3 cellular contexts compared by ENCODE assay signal in the genomic region with DNA sequence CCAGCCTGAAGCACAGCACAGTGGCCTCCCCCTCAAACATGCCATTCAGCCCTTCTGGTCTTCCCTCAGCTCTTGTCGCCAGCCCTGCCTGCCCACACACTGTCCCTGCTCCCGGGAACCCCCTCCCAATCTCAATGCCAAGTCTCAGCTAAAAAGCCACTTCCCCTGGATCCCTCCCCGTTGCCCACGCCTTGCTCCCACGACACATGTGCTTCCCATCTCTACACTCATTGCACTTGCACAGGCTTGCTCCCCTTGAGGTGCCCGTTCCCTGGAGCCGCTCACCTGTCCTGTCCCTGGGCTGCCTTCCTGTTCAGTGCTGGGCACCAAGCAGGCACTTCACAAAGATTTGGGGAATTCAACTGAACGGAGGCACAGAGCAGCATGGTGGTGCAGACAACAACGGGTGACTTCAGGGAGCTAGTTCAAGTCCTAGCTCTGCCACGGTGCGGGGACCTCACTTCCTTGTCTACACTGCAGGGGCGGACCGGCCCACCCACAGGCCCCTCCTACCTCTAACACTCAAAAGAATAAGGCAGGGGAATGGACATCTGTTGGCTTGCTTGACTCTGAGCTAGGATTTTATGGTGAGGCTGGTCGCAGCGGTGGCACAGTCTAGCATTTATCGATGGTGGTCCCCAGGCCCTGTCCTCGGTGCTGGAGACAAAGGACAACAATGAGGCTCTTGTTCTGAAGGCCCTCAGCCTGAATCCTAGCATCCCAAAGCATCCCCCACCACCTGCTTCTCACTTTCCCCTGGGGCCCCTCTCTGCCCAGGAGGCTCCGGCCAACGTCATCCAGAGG.
A peak's percentile ranks its signal among the peaks of the same experiment; 100 is the strongest.
TF ChIP-seq lines count a peak whose summit lies in the region.

No MANE protein-coding gene starts in this region.

TF ChIP-seq in SK-N-SH, 30 proteins besides CTCF, POLR2A, EP300 and RAD21:
- TF ChIP-seq, protein P1, sequence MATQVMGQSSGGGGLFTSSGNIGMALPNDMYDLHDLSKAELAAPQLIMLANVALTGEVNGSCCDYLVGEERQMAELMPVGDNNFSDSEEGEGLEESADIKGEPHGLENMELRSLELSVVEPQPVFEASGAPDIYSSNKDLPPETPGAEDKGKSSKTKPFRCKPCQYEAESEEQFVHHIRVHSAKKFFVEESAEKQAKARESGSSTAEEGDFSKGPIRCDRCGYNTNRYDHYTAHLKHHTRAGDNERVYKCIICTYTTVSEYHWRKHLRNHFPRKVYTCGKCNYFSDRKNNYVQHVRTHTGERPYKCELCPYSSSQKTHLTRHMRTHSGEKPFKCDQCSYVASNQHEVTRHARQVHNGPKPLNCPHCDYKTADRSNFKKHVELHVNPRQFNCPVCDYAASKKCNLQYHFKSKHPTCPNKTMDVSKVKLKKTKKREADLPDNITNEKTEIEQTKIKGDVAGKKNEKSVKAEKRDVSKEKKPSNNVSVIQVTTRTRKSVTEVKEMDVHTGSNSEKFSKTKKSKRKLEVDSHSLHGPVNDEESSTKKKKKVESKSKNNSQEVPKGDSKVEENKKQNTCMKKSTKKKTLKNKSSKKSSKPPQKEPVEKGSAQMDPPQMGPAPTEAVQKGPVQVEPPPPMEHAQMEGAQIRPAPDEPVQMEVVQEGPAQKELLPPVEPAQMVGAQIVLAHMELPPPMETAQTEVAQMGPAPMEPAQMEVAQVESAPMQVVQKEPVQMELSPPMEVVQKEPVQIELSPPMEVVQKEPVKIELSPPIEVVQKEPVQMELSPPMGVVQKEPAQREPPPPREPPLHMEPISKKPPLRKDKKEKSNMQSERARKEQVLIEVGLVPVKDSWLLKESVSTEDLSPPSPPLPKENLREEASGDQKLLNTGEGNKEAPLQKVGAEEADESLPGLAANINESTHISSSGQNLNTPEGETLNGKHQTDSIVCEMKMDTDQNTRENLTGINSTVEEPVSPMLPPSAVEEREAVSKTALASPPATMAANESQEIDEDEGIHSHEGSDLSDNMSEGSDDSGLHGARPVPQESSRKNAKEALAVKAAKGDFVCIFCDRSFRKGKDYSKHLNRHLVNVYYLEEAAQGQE (IDR thresholded peaks at IDR 0.05; ENCODE audit: low read depth, low read length) = peak; percentile 45; the same call in 1 of the 2 replicates
- TF ChIP-seq TEAD4 (IDR thresholded peaks at IDR 0.05; ENCODE audit: borderline replicate concordance, insufficient read depth) = no peak

TF ChIP-seq in SK-N-SH treated with all-trans-retinoic acid at 6 μM for 48 hours, 23 proteins besides CTCF, POLR2A, EP300 and RAD21:
- TF ChIP-seq, protein P2, sequence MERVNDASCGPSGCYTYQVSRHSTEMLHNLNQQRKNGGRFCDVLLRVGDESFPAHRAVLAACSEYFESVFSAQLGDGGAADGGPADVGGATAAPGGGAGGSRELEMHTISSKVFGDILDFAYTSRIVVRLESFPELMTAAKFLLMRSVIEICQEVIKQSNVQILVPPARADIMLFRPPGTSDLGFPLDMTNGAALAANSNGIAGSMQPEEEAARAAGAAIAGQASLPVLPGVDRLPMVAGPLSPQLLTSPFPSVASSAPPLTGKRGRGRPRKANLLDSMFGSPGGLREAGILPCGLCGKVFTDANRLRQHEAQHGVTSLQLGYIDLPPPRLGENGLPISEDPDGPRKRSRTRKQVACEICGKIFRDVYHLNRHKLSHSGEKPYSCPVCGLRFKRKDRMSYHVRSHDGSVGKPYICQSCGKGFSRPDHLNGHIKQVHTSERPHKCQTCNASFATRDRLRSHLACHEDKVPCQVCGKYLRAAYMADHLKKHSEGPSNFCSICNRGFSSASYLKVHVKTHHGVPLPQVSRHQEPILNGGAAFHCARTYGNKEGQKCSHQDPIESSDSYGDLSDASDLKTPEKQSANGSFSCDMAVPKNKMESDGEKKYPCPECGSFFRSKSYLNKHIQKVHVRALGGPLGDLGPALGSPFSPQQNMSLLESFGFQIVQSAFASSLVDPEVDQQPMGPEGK (CRISPR knock-in tag; IDR thresholded peaks at IDR 0.05; ENCODE audit: borderline replicate concordance) = no peak
- TF ChIP-seq RARB (CRISPR knock-in tag; IDR thresholded peaks at IDR 0.05) = no peak
- no peak for TF ChIP-seq ZNF8 (CRISPR knock-in tag; IDR thresholded peaks at IDR 0.05)
- TF ChIP-seq, protein P3, sequence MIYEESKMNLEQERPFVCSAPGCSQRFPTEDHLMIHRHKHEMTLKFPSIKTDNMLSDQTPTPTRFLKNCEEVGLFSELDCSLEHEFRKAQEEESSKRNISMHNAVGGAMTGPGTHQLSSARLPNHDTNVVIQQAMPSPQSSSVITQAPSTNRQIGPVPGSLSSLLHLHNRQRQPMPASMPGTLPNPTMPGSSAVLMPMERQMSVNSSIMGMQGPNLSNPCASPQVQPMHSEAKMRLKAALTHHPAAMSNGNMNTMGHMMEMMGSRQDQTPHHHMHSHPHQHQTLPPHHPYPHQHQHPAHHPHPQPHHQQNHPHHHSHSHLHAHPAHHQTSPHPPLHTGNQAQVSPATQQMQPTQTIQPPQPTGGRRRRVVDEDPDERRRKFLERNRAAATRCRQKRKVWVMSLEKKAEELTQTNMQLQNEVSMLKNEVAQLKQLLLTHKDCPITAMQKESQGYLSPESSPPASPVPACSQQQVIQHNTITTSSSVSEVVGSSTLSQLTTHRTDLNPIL (CRISPR knock-in tag; IDR thresholded peaks at IDR 0.05; ENCODE audit: low read depth) = no peak
- TF ChIP-seq ARNTL (CRISPR knock-in tag; IDR thresholded peaks at IDR 0.05; ENCODE audit: borderline replicate concordance, low read depth) = no peak
- TF ChIP-seq PPARA (CRISPR knock-in tag; IDR thresholded peaks at IDR 0.05; ENCODE audit: borderline replicate concordance) = no peak
- TF ChIP-seq SNAI2 (CRISPR knock-in tag; IDR thresholded peaks at IDR 0.05) = no peak
- no peak for TF ChIP-seq ZFP30 (CRISPR knock-in tag; IDR thresholded peaks at IDR 0.05)
- TF ChIP-seq TCF4 (CRISPR knock-in tag; IDR thresholded peaks at IDR 0.05; ENCODE audit: borderline replicate concordance) = no peak
- no peak for TF ChIP-seq ZNF565 (CRISPR knock-in tag; conservative IDR thresholded peaks at IDR 0.05; ENCODE audit: low read depth)
- no peak for TF ChIP-seq TOX (CRISPR knock-in tag; IDR thresholded peaks at IDR 0.05; ENCODE audit: borderline replicate concordance)
- no peak for TF ChIP-seq ZC3H10 (CRISPR knock-in tag; IDR thresholded peaks at IDR 0.05)
- TF ChIP-seq ZFP3 (CRISPR knock-in tag; IDR thresholded peaks at IDR 0.05) = no peak
- no peak for TF ChIP-seq CSDC2 (CRISPR knock-in tag; IDR thresholded peaks at IDR 0.05)
- no peak for TF ChIP-seq ISL1 (CRISPR knock-in tag; IDR thresholded peaks at IDR 0.05)
- TF ChIP-seq, protein P4, sequence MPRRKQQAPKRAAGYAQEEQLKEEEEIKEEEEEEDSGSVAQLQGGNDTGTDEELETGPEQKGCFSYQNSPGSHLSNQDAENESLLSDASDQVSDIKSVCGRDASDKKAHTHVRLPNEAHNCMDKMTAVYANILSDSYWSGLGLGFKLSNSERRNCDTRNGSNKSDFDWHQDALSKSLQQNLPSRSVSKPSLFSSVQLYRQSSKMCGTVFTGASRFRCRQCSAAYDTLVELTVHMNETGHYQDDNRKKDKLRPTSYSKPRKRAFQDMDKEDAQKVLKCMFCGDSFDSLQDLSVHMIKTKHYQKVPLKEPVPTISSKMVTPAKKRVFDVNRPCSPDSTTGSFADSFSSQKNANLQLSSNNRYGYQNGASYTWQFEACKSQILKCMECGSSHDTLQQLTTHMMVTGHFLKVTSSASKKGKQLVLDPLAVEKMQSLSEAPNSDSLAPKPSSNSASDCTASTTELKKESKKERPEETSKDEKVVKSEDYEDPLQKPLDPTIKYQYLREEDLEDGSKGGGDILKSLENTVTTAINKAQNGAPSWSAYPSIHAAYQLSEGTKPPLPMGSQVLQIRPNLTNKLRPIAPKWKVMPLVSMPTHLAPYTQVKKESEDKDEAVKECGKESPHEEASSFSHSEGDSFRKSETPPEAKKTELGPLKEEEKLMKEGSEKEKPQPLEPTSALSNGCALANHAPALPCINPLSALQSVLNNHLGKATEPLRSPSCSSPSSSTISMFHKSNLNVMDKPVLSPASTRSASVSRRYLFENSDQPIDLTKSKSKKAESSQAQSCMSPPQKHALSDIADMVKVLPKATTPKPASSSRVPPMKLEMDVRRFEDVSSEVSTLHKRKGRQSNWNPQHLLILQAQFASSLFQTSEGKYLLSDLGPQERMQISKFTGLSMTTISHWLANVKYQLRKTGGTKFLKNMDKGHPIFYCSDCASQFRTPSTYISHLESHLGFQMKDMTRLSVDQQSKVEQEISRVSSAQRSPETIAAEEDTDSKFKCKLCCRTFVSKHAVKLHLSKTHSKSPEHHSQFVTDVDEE (CRISPR knock-in tag; IDR thresholded peaks at IDR 0.05) = no peak
- no peak for TF ChIP-seq GLIS3 (CRISPR knock-in tag; IDR thresholded peaks at IDR 0.05)
- no peak for TF ChIP-seq BACH2 (CRISPR knock-in tag; IDR thresholded peaks at IDR 0.05; ENCODE audit: borderline replicate concordance)

TF ChIP-seq in GM23338, 12 proteins besides CTCF, POLR2A, EP300 and RAD21:
- TF ChIP-seq, protein P5, sequence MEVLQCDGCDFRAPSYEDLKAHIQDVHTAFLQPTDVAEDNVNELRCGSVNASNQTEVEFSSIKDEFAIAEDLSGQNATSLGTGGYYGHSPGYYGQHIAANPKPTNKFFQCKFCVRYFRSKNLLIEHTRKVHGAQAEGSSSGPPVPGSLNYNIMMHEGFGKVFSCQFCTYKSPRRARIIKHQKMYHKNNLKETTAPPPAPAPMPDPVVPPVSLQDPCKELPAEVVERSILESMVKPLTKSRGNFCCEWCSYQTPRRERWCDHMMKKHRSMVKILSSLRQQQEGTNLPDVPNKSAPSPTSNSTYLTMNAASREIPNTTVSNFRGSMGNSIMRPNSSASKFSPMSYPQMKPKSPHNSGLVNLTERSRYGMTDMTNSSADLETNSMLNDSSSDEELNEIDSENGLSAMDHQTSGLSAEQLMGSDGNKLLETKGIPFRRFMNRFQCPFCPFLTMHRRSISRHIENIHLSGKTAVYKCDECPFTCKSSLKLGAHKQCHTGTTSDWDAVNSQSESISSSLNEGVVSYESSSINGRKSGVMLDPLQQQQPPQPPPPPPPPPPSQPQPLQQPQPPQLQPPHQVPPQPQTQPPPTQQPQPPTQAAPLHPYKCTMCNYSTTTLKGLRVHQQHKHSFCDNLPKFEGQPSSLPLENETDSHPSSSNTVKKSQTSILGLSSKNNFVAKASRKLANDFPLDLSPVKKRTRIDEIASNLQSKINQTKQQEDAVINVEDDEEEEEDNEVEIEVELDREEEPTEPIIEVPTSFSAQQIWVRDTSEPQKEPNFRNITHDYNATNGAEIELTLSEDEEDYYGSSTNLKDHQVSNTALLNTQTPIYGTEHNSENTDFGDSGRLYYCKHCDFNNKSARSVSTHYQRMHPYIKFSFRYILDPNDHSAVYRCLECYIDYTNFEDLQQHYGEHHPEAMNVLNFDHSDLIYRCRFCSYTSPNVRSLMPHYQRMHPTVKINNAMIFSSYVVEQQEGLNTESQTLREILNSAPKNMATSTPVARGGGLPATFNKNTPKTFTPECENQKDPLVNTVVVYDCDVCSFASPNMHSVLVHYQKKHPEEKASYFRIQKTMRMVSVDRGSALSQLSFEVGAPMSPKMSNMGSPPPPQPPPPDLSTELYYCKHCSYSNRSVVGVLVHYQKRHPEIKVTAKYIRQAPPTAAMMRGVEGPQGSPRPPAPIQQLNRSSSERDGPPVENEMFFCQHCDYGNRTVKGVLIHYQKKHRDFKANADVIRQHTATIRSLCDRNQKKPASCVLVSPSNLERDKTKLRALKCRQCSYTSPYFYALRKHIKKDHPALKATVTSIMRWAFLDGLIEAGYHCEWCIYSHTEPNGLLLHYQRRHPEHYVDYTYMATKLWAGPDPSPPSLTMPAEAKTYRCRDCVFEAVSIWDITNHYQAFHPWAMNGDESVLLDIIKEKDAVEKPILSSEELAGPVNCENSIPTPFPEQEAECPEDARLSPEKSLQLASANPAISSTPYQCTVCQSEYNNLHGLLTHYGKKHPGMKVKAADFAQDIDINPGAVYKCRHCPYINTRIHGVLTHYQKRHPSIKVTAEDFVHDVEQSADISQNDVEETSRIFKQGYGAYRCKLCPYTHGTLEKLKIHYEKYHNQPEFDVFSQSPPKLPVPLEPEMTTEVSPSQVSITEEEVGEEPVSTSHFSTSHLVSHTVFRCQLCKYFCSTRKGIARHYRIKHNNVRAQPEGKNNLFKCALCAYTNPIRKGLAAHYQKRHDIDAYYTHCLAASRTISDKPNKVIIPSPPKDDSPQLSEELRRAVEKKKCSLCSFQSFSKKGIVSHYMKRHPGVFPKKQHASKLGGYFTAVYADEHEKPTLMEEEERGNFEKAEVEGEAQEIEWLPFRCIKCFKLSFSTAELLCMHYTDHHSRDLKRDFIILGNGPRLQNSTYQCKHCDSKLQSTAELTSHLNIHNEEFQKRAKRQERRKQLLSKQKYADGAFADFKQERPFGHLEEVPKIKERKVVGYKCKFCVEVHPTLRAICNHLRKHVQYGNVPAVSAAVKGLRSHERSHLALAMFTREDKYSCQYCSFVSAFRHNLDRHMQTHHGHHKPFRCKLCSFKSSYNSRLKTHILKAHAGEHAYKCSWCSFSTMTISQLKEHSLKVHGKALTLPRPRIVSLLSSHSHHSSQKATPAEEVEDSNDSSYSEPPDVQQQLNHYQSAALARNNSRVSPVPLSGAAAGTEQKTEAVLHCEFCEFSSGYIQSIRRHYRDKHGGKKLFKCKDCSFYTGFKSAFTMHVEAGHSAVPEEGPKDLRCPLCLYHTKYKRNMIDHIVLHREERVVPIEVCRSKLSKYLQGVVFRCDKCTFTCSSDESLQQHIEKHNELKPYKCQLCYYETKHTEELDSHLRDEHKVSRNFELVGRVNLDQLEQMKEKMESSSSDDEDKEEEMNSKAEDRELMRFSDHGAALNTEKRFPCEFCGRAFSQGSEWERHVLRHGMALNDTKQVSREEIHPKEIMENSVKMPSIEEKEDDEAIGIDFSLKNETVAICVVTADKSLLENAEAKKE (CRISPR knock-in tag; IDR thresholded peaks at IDR 0.05) = no peak
- TF ChIP-seq, protein P1 (IDR thresholded peaks at IDR 0.05; ENCODE audit: unreplicated experiment) = peak; percentile 37
- TF ChIP-seq JUNB (IDR thresholded peaks at IDR 0.05; ENCODE audit: unreplicated experiment) (no peak), NANOG (IDR thresholded peaks at IDR 0.05; ENCODE audit: borderline replicate concordance) (no peak), CREB1 (CRISPR knock-in tag; IDR thresholded peaks at IDR 0.05; ENCODE audit: low read depth) (no peak)
